ENCODE assay signal across 8 cellular contexts in genomic region chr19:2820112-2820702, GRCh38. TPM values are rescaled to one million over a fixed set of nuclear protein-coding genes. Genes with fewer than 3 reads are reported as not detected.
DNase-seq lines count a peak whose midpoint lies in the region; ATAC-seq and TF ChIP-seq lines count a peak whose summit lies in the region.

No MANE protein-coding gene starts in this region.

- TF ChIP-seq POLR2A in heart left ventricle (IDR thresholded peaks at IDR 0.05): no peak

- 1 to 5% (median 2%) methylated on average over 14 to 36 of the region's 36 CpGs for WGBS in heart left ventricle, 4 donors

- no peaks in the 10 kb centered on the region for H3K27me3 ChIP-seq in heart left ventricle

- no peaks in the 10 kb centered on the region for H3K9me3 ChIP-seq in heart left ventricle

- H3K4me1 ChIP-seq in heart left ventricle: peaks cover 0 to 11% (median 5%) of the 10 kb centered on the region in 12 donors

- peaks cover 0 to 9% (median 0%) of the 10 kb centered on the region in 9 donors for H3K36me3 ChIP-seq in heart left ventricle

- peak overlapping the region in 11 of 12 donors; percentile 17 to 84 (median 61) for H3K27ac ChIP-seq in heart left ventricle

- DNase-seq in DMS53 (lab: John Stamatoyannopoulos, UW): peak; percentile 42
- DNase-seq in DMS53 treated with DMSO at 0.1 percent for 48 hours (lab: John Stamatoyannopoulos, UW; ENCODE audit: unreplicated experiment): no peak
- peak; percentile 10 to 18 for DNase-seq in activated CD4-positive, alpha-beta T cell treated with anti-CD3 and anti-CD28 coated beads, Interleukin-2, amount 50 U/mL, for 48 hours
- DNase-seq in heart left ventricle: peak in 1 of 5 donors; percentile 37
- DNase-seq in retina: peak; percentile 66
- no peak for DNase-seq in NCI-H1930 (lab: John Stamatoyannopoulos, UW)
- DNase-seq in amniotic stem cell (lab: John Stamatoyannopoulos, UW): no peak

- ATAC-seq in HG03045 (IDR thresholded peaks at IDR 0.05; ENCODE audit: unreplicated experiment): peak; percentile 14
- peak in 2 of 4 donors; percentile 5 to 16 for ATAC-seq in heart left ventricle

- intact Hi-C loops in heart left ventricle (cut with DNase I): loop anchor here in 1 of 10 donors (5.0 kb wide), 1 partner anchor 52 kb away; no protein-coding TSS in a partner anchor

- H3K4me3 ChIP-seq in heart left ventricle: peak overlapping the region; percentile 59 to 97 (median 84)

- TF ChIP-seq CTCF in heart left ventricle (IDR thresholded peaks at IDR 0.05): no peak

RNA-seq across cellular contexts. Expression of gene ZNF554, which starts 0.5 kb away (rescaled TPM):
- total RNA-seq in heart left ventricle: 1 to 10 TPM; 2.7 to 6.1 (median 4.6) TPM
- polyA plus RNA-seq in heart left ventricle: 1 to 10 TPM; 1.4 to 4.3 TPM

RNA-seq across cellular contexts. Expression of gene ZNF555, which starts 21.1 kb away (rescaled TPM):
- total RNA-seq in heart left ventricle: 10 to 100 TPM in 1 of 9 donors, 1 to 10 TPM in 8; 5.9 to 11.5 (median 8.2) TPM
- 1 to 10 TPM; 2.7 to 3.8 TPM for polyA plus RNA-seq in heart left ventricle

RNA-seq across cellular contexts. Expression of gene THOP1, which starts 34.9 kb away (rescaled TPM):
- total RNA-seq in heart left ventricle: 10 to 100 TPM; 36.8 to 78.7 (median 43.9) TPM
- 100 to 1,000 TPM in 1 of 2 donors, 10 to 100 TPM in 1; 75.5 to 114 TPM for polyA plus RNA-seq in heart left ventricle

RNA-seq across cellular contexts. Expression of gene SGTA, which starts 37.1 kb away (rescaled TPM):
- 10 to 100 TPM; 47.4 to 76.8 (median 62.4) TPM for total RNA-seq in heart left ventricle
- polyA plus RNA-seq in heart left ventricle: 100 to 1,000 TPM in 1 of 2 donors, 10 to 100 TPM in 1; 79.9 to 125 TPM

RNA-seq across cellular contexts. Expression of gene ZNF556, which starts 46.9 kb away (rescaled TPM):
- total RNA-seq in heart left ventricle: under 1 TPM in 2 of 9 donors, not detected in 7; 0.16 to 0.20 TPM
- not detected for polyA plus RNA-seq in heart left ventricle

Comparison
In these comparisons a context has a peak if more than half of its experiments do, and no peak if none do; other contexts are left out.
1. DNase-seq: peak in DMS53 (single experiment), activated CD4-positive, alpha-beta T cell treated with anti-CD3 and anti-CD28 coated beads, Interleukin-2, amount 50 U/mL, for 48 hours (2 of 2) and retina (single experiment); none in DMS53 treated with DMSO at 0.1 percent for 48 hours (single experiment), NCI-H1930 (0 of 2) and amniotic stem cell (single experiment).